9 cellular contexts compared by ENCODE assay signal in genomic region chr12:84497819-84498218, GRCh38.
DNase-seq lines count a peak whose midpoint lies in the region; TF ChIP-seq lines count a peak whose summit lies in the region.
"Had no signal": no experiment of that assay in that cellular context is flagged by ENCODE, and none has a peak within 500 bp of the region (broad histone marks: within the 10 kb centered on the region; RNA-seq: fewer than 3 reads in every experiment).

No MANE protein-coding gene starts in this region.

- H3K27ac ChIP-seq in WERI-Rb-1, result no peak overlapping the region
- H3K27ac ChIP-seq in mesendoderm (ENCODE audit: low read depth, low read length), result no peak overlapping the region
- H3K27ac ChIP-seq in uterus, result no peak overlapping the region
- H3K27ac ChIP-seq: adrenal gland had no signal

- no peak overlapping the region for H3K23ac ChIP-seq in mesendoderm (ENCODE audit: low read length)

- peak; percentile 6 to 18 for DNase-seq in NCI-H187 (lab: John Stamatoyannopoulos, UW)
- no peak for DNase-seq in NCI-H187 treated with DMSO at 0.1 percent for 48 hours (lab: John Stamatoyannopoulos, UW)
- DNase-seq in HS-5 (ENCODE audit: low read depth), result peak; percentile 9
- DNase-seq in WERI-Rb-1, result no peak
- peak; percentile 33 for DNase-seq in mesendoderm
- no peak for DNase-seq in dermis blood vessel endothelial cell
- no peak for DNase-seq in uterus
- DNase-seq in UCSD-AML1 (lab: John Stamatoyannopoulos, UW; ENCODE audit: unreplicated experiment), result no peak

- H3K27me3 ChIP-seq in WERI-Rb-1 (ENCODE audit: insufficient read depth, low read depth, severe bottlenecking), result no peaks in the 10 kb centered on the region
- H3K27me3 ChIP-seq in mesendoderm (ENCODE audit: insufficient read depth, low read length, poor library complexity), result no peaks in the 10 kb centered on the region
- no peaks in the 10 kb centered on the region for H3K27me3 ChIP-seq in uterus
- H3K27me3 ChIP-seq: adrenal gland had no signal

- H2BK15ac ChIP-seq in mesendoderm (replicated peaks; ENCODE audit: low read depth), result no peak overlapping the region

- no peak overlapping the region for H4K8ac ChIP-seq in mesendoderm (ENCODE audit: low read depth, low read length)

- H3K4me2 ChIP-seq in mesendoderm (ENCODE audit: low read length), result no peak overlapping the region

- H4K5ac ChIP-seq in mesendoderm (ENCODE audit: low read length), result no peak overlapping the region

- no CpG with 5 or more reads among the region's 1 CpG for WGBS in mesendoderm (ENCODE audit: extremely low coverage, insufficient coverage, low lambda C conversion rate)

- TF ChIP-seq CTCF in WERI-Rb-1 (IDR thresholded peaks at IDR 0.05; ENCODE audit: low read depth, low read length) (0 out of 2 replicates have a peak, but pooled peaks have one; percentile 3), uterus (IDR thresholded peaks at IDR 0.05) (no peak)

- no peak overlapping the region for H3K4ac ChIP-seq in mesendoderm (ENCODE audit: low read depth, low read length)

- H3K36me3 ChIP-seq in WERI-Rb-1 (no peaks in the 10 kb centered on the region), mesendoderm (ENCODE audit: control insufficient read depth, insufficient read depth, low read length) (no peaks in the 10 kb centered on the region), uterus (no peaks in the 10 kb centered on the region)
- H3K36me3 ChIP-seq: adrenal gland had no signal

- H3K4me3 ChIP-seq in WERI-Rb-1 (ENCODE audit: low read depth, low read length), result no peak overlapping the region
- no peak overlapping the region for H3K4me3 ChIP-seq in mesendoderm (ENCODE audit: low read length)
- no peak overlapping the region for H3K4me3 ChIP-seq in uterus
- H3K4me3 ChIP-seq: adrenal gland had no signal

- H3K4me1 ChIP-seq in mesendoderm (ENCODE audit: control insufficient read depth, low read depth, low read length) (no peaks in the 10 kb centered on the region), uterus (no peaks in the 10 kb centered on the region)
- H3K4me1 ChIP-seq: adrenal gland had no signal

- H2AK5ac ChIP-seq in mesendoderm (ENCODE audit: low read length), result no peak overlapping the region

- TF ChIP-seq POLR2A in uterus (IDR thresholded peaks at IDR 0.05), result no peak

- H3K9ac ChIP-seq in mesendoderm (ENCODE audit: low read length), result no peak overlapping the region

- no peaks in the 10 kb centered on the region for H3K79me1 ChIP-seq in mesendoderm (ENCODE audit: low read length)

- H2BK5ac ChIP-seq in mesendoderm (ENCODE audit: low read length), result no peak overlapping the region

- H3K18ac ChIP-seq in mesendoderm (ENCODE audit: low read length), result no peak overlapping the region

- no peaks in the 10 kb centered on the region for H3K79me2 ChIP-seq in mesendoderm (ENCODE audit: control insufficient read depth, insufficient read depth, low read length)

- no peak overlapping the region for H3K56ac ChIP-seq in mesendoderm (ENCODE audit: low read length)

- no peak overlapping the region for H2BK120ac ChIP-seq in mesendoderm (ENCODE audit: low read depth, low read length)

- H3K9me3 ChIP-seq in WERI-Rb-1 (ENCODE audit: severe bottlenecking), result no peaks in the 10 kb centered on the region
- no peaks in the 10 kb centered on the region for H3K9me3 ChIP-seq in uterus

- intact Hi-C loops in uterus (cut with DNase I; ENCODE audit: low total_unique reads), result no loop called here

Comparison
In these comparisons a context has a peak if more than half of its experiments do, and no peak if none do; other contexts are left out.
1. DNase-seq: peak in NCI-H187 (2 of 2), HS-5 (single experiment) and mesendoderm (single experiment); none in NCI-H187 treated with DMSO at 0.1 percent for 48 hours (single experiment), WERI-Rb-1 (single experiment), dermis blood vessel endothelial cell (single experiment), uterus (0 of 2) and UCSD-AML1 (single experiment).